Comparison of ENCODE assay signal across 8 cellular contexts in the genomic region with DNA sequence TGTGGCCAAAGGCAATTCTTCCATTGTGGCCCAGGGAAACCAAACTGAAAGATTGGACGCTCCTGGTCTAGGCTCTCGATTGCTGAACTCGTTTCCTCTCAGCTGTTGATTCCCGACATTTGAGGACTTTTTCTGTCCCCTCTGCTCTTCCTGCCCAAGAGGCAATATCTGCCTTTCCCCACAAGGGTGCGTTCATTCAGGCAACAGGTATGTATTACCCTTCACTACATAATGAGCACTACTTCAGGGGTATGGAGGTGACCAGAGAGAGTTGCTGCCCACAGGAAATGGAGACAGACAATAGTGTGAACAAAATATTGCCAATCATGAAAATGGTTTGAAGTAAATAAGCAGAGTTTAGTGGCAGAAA. TPM values are rescaled to one million over a fixed set of nuclear protein-coding genes. Genes with fewer than 3 reads are reported as not detected.
DNase-seq lines count a peak whose midpoint lies in the region; ATAC-seq, FAIRE-seq and TF ChIP-seq lines count a peak whose summit lies in the region.

No MANE protein-coding gene starts in this region.

- H3K4me3 Mint-ChIP-seq in stimulated activated effector memory CD8-positive, alpha-beta T cell treated with anti-CD3 and anti-CD28 coated beads, Interleukin-12 subunit alpha, Interleukin-12 subunit beta, amount 100 ng/mL, for 72 hours: peak overlapping the region; percentile 56

- TF ChIP-seq POLR2A in GM12891 (IDR thresholded peaks at IDR 0.05; ENCODE audit: low read depth, low read length): no peak

- CTCF ChIA-PET in HEK293T (lab: Yijun Ruan, JAX): interaction anchor here (0.6 kb wide), 1 partner anchor 1494 kb away, joined by 4 read pairs; no protein-coding TSS in a partner anchor

- DNase-seq in NCI-H1417 (lab: John Stamatoyannopoulos, UW) (peak in 2 of 3 experiments; percentile 17 to 50), NCI-H1417 treated with DMSO at 0.1 percent for 48 hours (lab: John Stamatoyannopoulos, UW) (no peak), HEK293T (ENCODE audit: extremely low spot score) (peak; percentile 15), NOMO-1 treated with dmso at 0.1 percent for 144 hours (lab: John Stamatoyannopoulos, UW; ENCODE audit: unreplicated experiment) (peak; percentile 15), GM12891 (ENCODE audit: insufficient read length, low spot score) (no peak)
- no peak for DNase-seq in stimulated activated effector memory CD8-positive, alpha-beta T cell treated with anti-CD3 and anti-CD28 coated beads, Interleukin-12 subunit alpha, Interleukin-12 subunit beta, amount 100 ng/mL, for 72 hours (ENCODE audit: low spot score in 2 of 2)
- DNase-seq in stimulated activated CD4-positive, alpha-beta T cell treated with anti-CD3 and anti-CD28 coated beads, Interleukin-4, amount 100 ng/mL, for 1 hour: no peak

- no peaks in the 10 kb centered on the region for H3K9me3 Mint-ChIP-seq in stimulated activated effector memory CD8-positive, alpha-beta T cell treated with anti-CD3 and anti-CD28 coated beads, Interleukin-12 subunit alpha, Interleukin-12 subunit beta, amount 100 ng/mL, for 72 hours

- H3K36me3 Mint-ChIP-seq in stimulated activated effector memory CD8-positive, alpha-beta T cell treated with anti-CD3 and anti-CD28 coated beads, Interleukin-12 subunit alpha, Interleukin-12 subunit beta, amount 100 ng/mL, for 72 hours: no peaks in the 10 kb centered on the region

- POLR2A ChIA-PET in HEK293T (lab: Yijun Ruan, JAX): interaction anchor here (1.4 kb wide), 1 partner anchor 25 kb away, joined by 4 read pairs; a partner anchor contains a TSS

- no peak for FAIRE-seq in GM12891 (lab: Jason Lieb, UNC)

- H3K4me1 Mint-ChIP-seq in stimulated activated effector memory CD8-positive, alpha-beta T cell treated with anti-CD3 and anti-CD28 coated beads, Interleukin-12 subunit alpha, Interleukin-12 subunit beta, amount 100 ng/mL, for 72 hours: peaks cover 8% of the 10 kb centered on the region

- H3K27ac Mint-ChIP-seq in stimulated activated effector memory CD8-positive, alpha-beta T cell treated with anti-CD3 and anti-CD28 coated beads, Interleukin-12 subunit alpha, Interleukin-12 subunit beta, amount 100 ng/mL, for 72 hours: peak overlapping the region; percentile 70

- ATAC-seq in esophagus mucosa: peak; percentile 32
- ATAC-seq in stimulated activated effector memory CD8-positive, alpha-beta T cell treated with anti-CD3 and anti-CD28 coated beads, Interleukin-12 subunit alpha, Interleukin-12 subunit beta, amount 100 ng/mL, for 72 hours: peak; percentile 79

TF ChIP-seq in HEK293T, 16 proteins besides CTCF, POLR2A, EP300 and RAD21:
- TF ChIP-seq ARNT (IDR thresholded peaks at IDR 0.05): no peak
- no peak for TF ChIP-seq ZNF384 (IDR thresholded peaks at IDR 0.05)
- no peak for TF ChIP-seq ELF4 (IDR thresholded peaks at IDR 0.05)
- TF ChIP-seq LEF1 (IDR thresholded peaks at IDR 0.05; ENCODE audit: borderline replicate concordance): no peak
- TF ChIP-seq FOXA1 (IDR thresholded peaks at IDR 0.05): no peak
- no peak for TF ChIP-seq SUZ12 (IDR thresholded peaks at IDR 0.05)
- no peak for TF ChIP-seq TARDBP (IDR thresholded peaks at IDR 0.05)
- TF ChIP-seq, protein P1, sequence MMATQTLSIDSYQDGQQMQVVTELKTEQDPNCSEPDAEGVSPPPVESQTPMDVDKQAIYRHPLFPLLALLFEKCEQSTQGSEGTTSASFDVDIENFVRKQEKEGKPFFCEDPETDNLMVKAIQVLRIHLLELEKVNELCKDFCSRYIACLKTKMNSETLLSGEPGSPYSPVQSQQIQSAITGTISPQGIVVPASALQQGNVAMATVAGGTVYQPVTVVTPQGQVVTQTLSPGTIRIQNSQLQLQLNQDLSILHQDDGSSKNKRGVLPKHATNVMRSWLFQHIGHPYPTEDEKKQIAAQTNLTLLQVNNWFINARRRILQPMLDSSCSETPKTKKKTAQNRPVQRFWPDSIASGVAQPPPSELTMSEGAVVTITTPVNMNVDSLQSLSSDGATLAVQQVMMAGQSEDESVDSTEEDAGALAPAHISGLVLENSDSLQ (IDR thresholded peaks at IDR 0.05): no peak
- TF ChIP-seq NFRKB (IDR thresholded peaks at IDR 0.05): no peak
- no peak for TF ChIP-seq FOXM1 (IDR thresholded peaks at IDR 0.05; ENCODE audit: borderline replicate concordance)

TF ChIP-seq in GM12891, 5 proteins besides CTCF, POLR2A, EP300 and RAD21:
- no peak for TF ChIP-seq SPI1 (IDR thresholded peaks at IDR 0.05; ENCODE audit: low read depth, low read length)
- TF ChIP-seq POLR2AphosphoS5 (IDR thresholded peaks at IDR 0.05; ENCODE audit: low read depth, low read length): no peak
- no peak for TF ChIP-seq TAF1 (IDR thresholded peaks at IDR 0.05; ENCODE audit: low read depth, low read length)
- no peak for TF ChIP-seq PAX5 (IDR thresholded peaks at IDR 0.05; ENCODE audit: insufficient read depth, low read length, severe bottlenecking)
- no peak for TF ChIP-seq POU2F2 (IDR thresholded peaks at IDR 0.05; ENCODE audit: low read depth, low read length)
TF ChIP-seq in GM12891: peak in this region for 0.

RNA-seq across cellular contexts. Expression of a gene that starts 8.2 kb away (rescaled TPM):
- not detected for total RNA-seq in esophagus mucosa
- polyA plus RNA-seq in GM12891 (2012; ENCODE audit: low read depth, missing spikeins): not detected

RNA-seq across cellular contexts. Expression of a gene that starts 24.6 kb away (rescaled TPM):
- 29.8 TPM for total RNA-seq in esophagus mucosa
- polyA plus RNA-seq in GM12891 (2012; ENCODE audit: low read depth, missing spikeins): 14.9 TPM

Comparison
In these comparisons a context has a peak if more than half of its experiments do, and no peak if none do; other contexts are left out.
1. DNase-seq: peak in NCI-H1417 (2 of 3), HEK293T (single experiment) and NOMO-1 treated with dmso at 0.1 percent for 144 hours (single experiment); none in NCI-H1417 treated with DMSO at 0.1 percent for 48 hours (single experiment), stimulated activated effector memory CD8-positive, alpha-beta T cell treated with anti-CD3 and anti-CD28 coated beads, Interleukin-12 subunit alpha, Interleukin-12 subunit beta, amount 100 ng/mL, for 72 hours (0 of 2), GM12891 (single experiment) and stimulated activated CD4-positive, alpha-beta T cell treated with anti-CD3 and anti-CD28 coated beads, Interleukin-4, amount 100 ng/mL, for 1 hour (single experiment).